Comparison of ENCODE assay signal across 2 cellular contexts in genomic region chr4:113051361-113051760, GRCh38.
TF ChIP-seq lines count a peak whose summit lies in the region.

No MANE protein-coding gene starts in this region.

TF ChIP-seq in neural cell, 6 proteins besides CTCF, POLR2A, EP300 and RAD21 (continued from another document):
- TF ChIP-seq REST (IDR thresholded peaks at IDR 0.05; ENCODE audit: borderline replicate concordance) (no peak), SMC3 (conservative IDR thresholded peaks at IDR 0.05; ENCODE audit: poor library complexity) (no peak)

TF ChIP-seq in HepG2, 621 proteins besides CTCF, POLR2A, EP300 and RAD21 (continued from another document):
- TF ChIP-seq POGK (CRISPR knock-in tag; conservative IDR thresholded peaks at IDR 0.05) (no peak), YEATS2 (CRISPR knock-in tag; IDR thresholded peaks at IDR 0.05; ENCODE audit: borderline replicate concordance) (no peak), ZSCAN5A (CRISPR knock-in tag; IDR thresholded peaks at IDR 0.05; ENCODE audit: borderline replicate concordance) (no peak), ZNF574 (CRISPR knock-in tag; IDR thresholded peaks at IDR 0.05) (no peak), ZNF451 (CRISPR knock-in tag; IDR thresholded peaks at IDR 0.05) (no peak), TBP (CRISPR knock-in tag; IDR thresholded peaks at IDR 0.05) (no peak), ZNF800 (CRISPR knock-in tag; IDR thresholded peaks at IDR 0.05) (no peak), SRSF9 (IDR thresholded peaks at IDR 0.05; ENCODE audit: borderline replicate concordance, insufficient read depth, low read depth, low read length, poor library complexity, severe bottlenecking) (no peak), ZBTB38 (CRISPR knock-in tag; IDR thresholded peaks at IDR 0.05) (no peak), DBP (CRISPR knock-in tag; IDR thresholded peaks at IDR 0.05; ENCODE audit: not compliant biosample characterization) (no peak), AHDC1 (CRISPR knock-in tag; IDR thresholded peaks at IDR 0.05; ENCODE audit: borderline replicate concordance) (no peak), NFIC (IDR thresholded peaks at IDR 0.05; ENCODE audit: low read length) (no peak), MEIS1 (CRISPR knock-in tag; IDR thresholded peaks at IDR 0.05; ENCODE audit: borderline replicate concordance) (no peak), ZNF296 (CRISPR knock-in tag; conservative IDR thresholded peaks at IDR 0.05) (no peak)
